ENCODE assay signal across 8 cellular contexts in genomic region chr7:100344560-100345287, GRCh38. TPM values are rescaled to one million over a fixed set of nuclear protein-coding genes. Genes with fewer than 3 reads are reported as not detected.
DNase-seq lines count a peak whose midpoint lies in the region; ATAC-seq and TF ChIP-seq lines count a peak whose summit lies in the region.
"Not testable (repeated sequence)": the region's sequence is repeated elsewhere in the genome, so short reads cannot be mapped to it uniquely, and the experiment has no call there.

No MANE protein-coding gene starts in this region.

- not testable (repeated sequence) for H3K27me3 Mint-ChIP-seq in activated CD8-positive, alpha-beta T cell treated with anti-CD3 and anti-CD28 coated beads, Interleukin-2, amount 10 ng/mL, durations not matched to agents 7 days and 5 days (ENCODE audit: low read depth)

- WGBS in liver: 66% methylated on average over 10 of the region's 13 CpGs

- H3K4me3 Mint-ChIP-seq in activated CD8-positive, alpha-beta T cell treated with anti-CD3 and anti-CD28 coated beads, Interleukin-2, amount 10 ng/mL, durations not matched to agents 7 days and 5 days: peak overlapping the region; percentile 75

- H3K4me1 Mint-ChIP-seq in activated CD8-positive, alpha-beta T cell treated with anti-CD3 and anti-CD28 coated beads, Interleukin-2, amount 10 ng/mL, durations not matched to agents 7 days and 5 days (ENCODE audit: low read depth): peaks cover 39% of the 10 kb centered on the region

- H3K36me3 ChIP-seq in BLaER1 (peaks cover 78% of the 10 kb centered on the region), OCI-LY3 (replicated peaks; ENCODE audit: low read depth, low read length) (peaks cover 32% of the 10 kb centered on the region), liver (ENCODE audit: control insufficient read depth in 4 of 4, insufficient read depth in 3 of 4, low read depth in 1 of 4, low read length in 3 of 4) (peaks cover 16 to 38% (median 32%) of the 10 kb centered on the region in 4 donors)

- TF ChIP-seq RAD21 in liver (IDR thresholded peaks at IDR 0.05): not testable (repeated sequence)

- peaks cover 28% of the 10 kb centered on the region for H3K79me2 ChIP-seq in OCI-LY3 (ENCODE audit: low read length)

- H2AFZ ChIP-seq in OCI-LY3 (ENCODE audit: low read depth, low read length): not testable (repeated sequence)

- H3K4me3 ChIP-seq in BLaER1: peak overlapping the region; percentile 36; the same call in 1 of the 2 replicates
- peak overlapping the region; percentile 75 for H3K4me3 ChIP-seq in OCI-LY3 (ENCODE audit: low read length)
- not testable (repeated sequence) for H3K4me3 ChIP-seq in choroid plexus epithelial cell (ENCODE audit: low read depth, low read length); liver (ENCODE audit: low read depth in 1 of 3, low read length in 3 of 3)

- H3K4me1 ChIP-seq in BLaER1: peaks cover 49% of the 10 kb centered on the region
- peaks cover 17% of the 10 kb centered on the region for H3K4me1 ChIP-seq in OCI-LY3 (ENCODE audit: low read length)
- H3K4me1 ChIP-seq in liver (ENCODE audit: control insufficient read depth in 4 of 4, insufficient read depth in 4 of 4, low read length in 3 of 4): not testable (repeated sequence)

- peak; percentile 91 for DNase-seq in activated CD8-positive, alpha-beta T cell treated with anti-CD3 and anti-CD28 coated beads, Interleukin-2, amount 10 ng/mL, durations not matched to agents 7 days and 5 days
- DNase-seq in choroid plexus epithelial cell (ENCODE audit: low read depth): peak; percentile 81
- peak; percentile 87 for DNase-seq in stimulated activated CD4-positive, alpha-beta T cell treated with anti-CD3 and anti-CD28 coated beads, Interleukin-1b, Interleukin-23, amount 100 ng/mL, for 48 hours

- POLR2A ChIA-PET in activated CD8-positive, alpha-beta T cell treated with anti-CD3 and anti-CD28 coated beads, Interleukin-2, amount 10 ng/mL, durations not matched to agents 7 days and 5 days (lab: Charles Lee): interaction anchor here (0.6 to 1.6 kb wide), 5 partner anchors 9 to 244 kb away, joined by 3 to 5 read pairs (median 4); partner anchors contain the start of genes AP4M1, MCM7 and PVRIG

- peak overlapping the region; percentile 59 for H3K27ac ChIP-seq in BLaER1
- H3K27ac ChIP-seq in OCI-LY3 (ENCODE audit: low read length): peak overlapping the region; percentile 96
- peak overlapping the region; percentile 43 to 65 for H3K27ac ChIP-seq in liver (ENCODE audit: low read depth in 1 of 2, low read length in 2 of 2)

- H3K36me3 Mint-ChIP-seq in activated CD8-positive, alpha-beta T cell treated with anti-CD3 and anti-CD28 coated beads, Interleukin-2, amount 10 ng/mL, durations not matched to agents 7 days and 5 days (ENCODE audit: low read depth): peaks cover 65% of the 10 kb centered on the region

- CTCF ChIA-PET in activated CD8-positive, alpha-beta T cell treated with anti-CD3 and anti-CD28 coated beads, Interleukin-2, amount 10 ng/mL, durations not matched to agents 7 days and 5 days (lab: Charles Lee): interaction anchor here (0.6 to 2.8 kb wide), 11 partner anchors 19 to 221 kb away, joined by 3 to 13 read pairs (median 4); no protein-coding TSS in a partner anchor

- peak; percentile 54; the same call in 1 of the 2 replicates for TF ChIP-seq CTCF in OCI-LY3 (IDR thresholded peaks at IDR 0.05; ENCODE audit: low read depth, low read length)
- TF ChIP-seq CTCF in choroid plexus epithelial cell (conservative IDR thresholded peaks at IDR 0.05; ENCODE audit: low read depth, low read length); liver (IDR thresholded peaks at IDR 0.05; ENCODE audit: low read depth, low read length, missing input control): not testable (repeated sequence)

- H3K9ac ChIP-seq in BLaER1 (peak overlapping the region; percentile 34; the same call in 1 of the 2 replicates), OCI-LY3 (ENCODE audit: low read length) (peak overlapping the region; percentile 66; the same call in 1 of the 2 replicates)
- H3K9ac ChIP-seq in liver (ENCODE audit: low read depth in 1 of 2, low read length in 2 of 2): not testable (repeated sequence)

- ATAC-seq in GM19351 (IDR thresholded peaks at IDR 0.05; ENCODE audit: unreplicated experiment) (peak; percentile 85), HG03108 (IDR thresholded peaks at IDR 0.05; ENCODE audit: unreplicated experiment) (peak; percentile 60)
- peak; percentile 91 for ATAC-seq in activated CD8-positive, alpha-beta T cell treated with anti-CD3 and anti-CD28 coated beads, Interleukin-2, amount 10 ng/mL, durations not matched to agents 7 days and 5 days

- H4K20me1 ChIP-seq in BLaER1: peaks cover 68% of the 10 kb centered on the region
- H4K20me1 ChIP-seq in OCI-LY3 (ENCODE audit: insufficient read depth, low read length): not testable (repeated sequence)

- H3K27me3 ChIP-seq in BLaER1; OCI-LY3 (ENCODE audit: low read depth, low read length); liver (ENCODE audit: control insufficient read depth in 4 of 4, insufficient read depth in 4 of 4, low read length in 3 of 4): not testable (repeated sequence)

- peak overlapping the region; percentile 81 for H3K4me2 ChIP-seq in BLaER1
- H3K4me2 ChIP-seq in OCI-LY3 (ENCODE audit: low read length): peak overlapping the region; percentile 93

- peak overlapping the region; percentile 96 for H3K27ac Mint-ChIP-seq in activated CD8-positive, alpha-beta T cell treated with anti-CD3 and anti-CD28 coated beads, Interleukin-2, amount 10 ng/mL, durations not matched to agents 7 days and 5 days

- not testable (repeated sequence) for H3K9me3 ChIP-seq in BLaER1; OCI-LY3 (ENCODE audit: insufficient read depth, low read length); liver (ENCODE audit: control insufficient read depth in 4 of 4, low read length in 3 of 4)

- not testable (repeated sequence) for H3K9me3 Mint-ChIP-seq in activated CD8-positive, alpha-beta T cell treated with anti-CD3 and anti-CD28 coated beads, Interleukin-2, amount 10 ng/mL, durations not matched to agents 7 days and 5 days (ENCODE audit: insufficient read depth)

TF ChIP-seq in liver, 16 proteins besides CTCF, POLR2A, EP300 and RAD21:
- peak; percentile 46 to 68 for TF ChIP-seq JUND (IDR thresholded peaks at IDR 0.05)

RNA-seq across cellular contexts. Expression of gene PILRB, which starts 13.2 kb away (rescaled TPM):
- total RNA-seq in activated CD8-positive, alpha-beta T cell treated with anti-CD3 and anti-CD28 coated beads, Interleukin-2, amount 10 ng/mL, durations not matched to agents 7 days and 5 days: 10 to 100 TPM; 75.7 to 77.2 TPM
- 10 to 100 TPM in 1 of 2 donors, 1 to 10 TPM in 1; 6.0 to 50.8 TPM for total RNA-seq in liver
- 10 to 100 TPM; 12.2 to 16.5 TPM for polyA plus RNA-seq in liver

RNA-seq across cellular contexts. Expression of gene PILRA, which starts 28.6 kb away (rescaled TPM):
- 10 to 100 TPM in 1 of 2 experiments, 1 to 10 TPM in 1; 8.1 to 11.5 TPM for total RNA-seq in activated CD8-positive, alpha-beta T cell treated with anti-CD3 and anti-CD28 coated beads, Interleukin-2, amount 10 ng/mL, durations not matched to agents 7 days and 5 days
- total RNA-seq in liver: 1 to 10 TPM; 2.8 to 3.5 TPM
- polyA plus RNA-seq in liver: 1 to 10 TPM; 1.5 to 3.5 TPM

RNA-seq across cellular contexts. Expression of gene SPDYE3, which starts 37.2 kb away (rescaled TPM):
- total RNA-seq in activated CD8-positive, alpha-beta T cell treated with anti-CD3 and anti-CD28 coated beads, Interleukin-2, amount 10 ng/mL, durations not matched to agents 7 days and 5 days: not detected
- not detected for total RNA-seq in liver
- polyA plus RNA-seq in liver: 1 to 10 TPM in 1 of 2 donors, under 1 TPM in 1; 0.07 to 1.7 TPM
